21 cellular contexts compared by ENCODE assay signal in genomic region chr5:32646570-32646969, GRCh38.
"Had no signal": no experiment of that assay in that cellular context is flagged by ENCODE, and none has a peak within 500 bp of the region (broad histone marks: within the 10 kb centered on the region; RNA-seq: fewer than 3 reads in every experiment).

No MANE protein-coding gene starts in this region.

- ATAC-seq: gastrocnemius medialis, left lobe of liver, mucosa of descending colon, right lobe of liver had no signal

- DNase-seq: cortex of kidney; effector CD4-positive, alpha-beta T cell; gastrocnemius medialis; kidney; mucosa of descending colon; naive B cell; right lobe of liver; small intestine; stimulated activated CD4-positive, alpha-beta T cell treated with anti-CD3 and anti-CD28 coated beads, Interleukin-15, amount 100 ng/mL, for 24 hours; stimulated activated CD4-positive, alpha-beta T cell treated with anti-CD3 and anti-CD28 coated beads, Interleukin-2, amount 100 ng/mL, for 48 hours; stimulated activated naive CD4-positive, alpha-beta T cell; substantia nigra; testis; upper lobe of left lung had no signal

- H3K4me1 Mint-ChIP-seq: memory B cell, neural progenitor cell had no signal

- H3K36me3 Mint-ChIP-seq: memory B cell; naive B cell; natural killer cell treated with Interleukin-12 subunit alpha and Interleukin-12 subunit beta and Interleukin-15 and Interleukin-18, amount 100 ng/mL, for 72 hours; neural progenitor cell had no signal

- H3K9me3 Mint-ChIP-seq: memory B cell; natural killer cell treated with Interleukin-12 subunit alpha and Interleukin-12 subunit beta and Interleukin-15 and Interleukin-18, amount 100 ng/mL, for 72 hours; neural progenitor cell had no signal

- H3K27me3 Mint-ChIP-seq: progenitor cell of endocrine pancreas had no signal

- H3K4me3 Mint-ChIP-seq: memory B cell; naive B cell; natural killer cell treated with Interleukin-12 subunit alpha and Interleukin-12 subunit beta and Interleukin-15 and Interleukin-18, amount 100 ng/mL, for 72 hours; neural progenitor cell had no signal

- H3K27ac ChIP-seq: gastrocnemius medialis, neural progenitor cell, parathyroid adenoma, right lobe of liver, testis, tibial nerve, upper lobe of left lung had no signal

- H3K27ac Mint-ChIP-seq: memory B cell; naive B cell; natural killer cell treated with Interleukin-12 subunit alpha and Interleukin-12 subunit beta and Interleukin-15 and Interleukin-18, amount 100 ng/mL, for 72 hours; neural progenitor cell; progenitor cell of endocrine pancreas had no signal
